22 cellular contexts compared by ENCODE assay signal in genomic region chr12:82089369-82090121, GRCh38.
"Had no signal": no experiment of that assay in that cellular context is flagged by ENCODE, and none has a peak within 500 bp of the region (broad histone marks: within the 10 kb centered on the region; RNA-seq: fewer than 3 reads in every experiment).

No MANE protein-coding gene starts in this region.

- H3K27me3 Mint-ChIP-seq: activated B cell treated with CpG ODN at 0.5 μM for 24 hours; activated CD4-positive, alpha-beta memory T cell treated with anti-CD3 and anti-CD28 coated beads, Interleukin-2, amount 10 ng/mL, durations not matched to agents 7 days and 5 days; activated CD8-positive, alpha-beta memory T cell treated with anti-CD3 and anti-CD28 coated beads, Interleukin-2, amount 10 ng/mL, durations not matched to agents 7 days and 5 days; activated naive CD8-positive, alpha-beta T cell treated with anti-CD3 and anti-CD28 coated beads, Interleukin-2, amount 10 ng/mL, durations not matched to agents 7 days and 5 days; effector memory CD8-positive, alpha-beta T cell; stimulated activated memory B cell treated with anti-CD40 and anti-IgM and Interleukin-4, amounts not matched to agents 10 μg/mL and 1 μg/mL and 100 μg/mL, for 72 hours had no signal

- DNase-seq: activated B cell treated with CpG ODN at 0.5 μM for 24 hours; activated CD4-positive, alpha-beta memory T cell treated with anti-CD3 and anti-CD28 coated beads, Interleukin-2, amount 10 ng/mL, durations not matched to agents 7 days and 5 days; activated CD4-positive, alpha-beta T cell treated with anti-CD3 and anti-CD28 coated beads for 4 hours; activated CD8-positive, alpha-beta memory T cell treated with anti-CD3 and anti-CD28 coated beads, Interleukin-2, amount 10 ng/mL, durations not matched to agents 7 days and 5 days; activated naive CD4-positive, alpha-beta T cell treated with Interleukin-2 at 50 U/mL for 16 hours; activated naive CD8-positive, alpha-beta T cell treated with anti-CD3 and anti-CD28 coated beads, Interleukin-2, amount 10 ng/mL, durations not matched to agents 7 days and 5 days; amygdala; caudate nucleus; effector memory CD8-positive, alpha-beta T cell; foreskin fibroblast; hippocampal formation; islet precursor cell; mammary epithelial cell; midbrain; nucleus accumbens; posterior cingulate gyrus; retina; spleen; stimulated activated CD4-positive, alpha-beta T cell treated with anti-CD3 and anti-CD28 coated beads, Interleukin-4, amount 100 ng/mL, for 4 hours had no signal

- H3K4me3 Mint-ChIP-seq: activated B cell treated with CpG ODN at 0.5 μM for 24 hours; activated CD4-positive, alpha-beta memory T cell treated with anti-CD3 and anti-CD28 coated beads, Interleukin-2, amount 10 ng/mL, durations not matched to agents 7 days and 5 days; activated CD8-positive, alpha-beta memory T cell treated with anti-CD3 and anti-CD28 coated beads, Interleukin-2, amount 10 ng/mL, durations not matched to agents 7 days and 5 days; activated naive CD8-positive, alpha-beta T cell treated with anti-CD3 and anti-CD28 coated beads, Interleukin-2, amount 10 ng/mL, durations not matched to agents 7 days and 5 days; effector memory CD8-positive, alpha-beta T cell; nephron; stimulated activated memory B cell treated with anti-CD40 and anti-IgM and Interleukin-4, amounts not matched to agents 10 μg/mL and 1 μg/mL and 100 μg/mL, for 72 hours had no signal

- H3K36me3 Mint-ChIP-seq: activated CD8-positive, alpha-beta memory T cell treated with anti-CD3 and anti-CD28 coated beads, Interleukin-2, amount 10 ng/mL, durations not matched to agents 7 days and 5 days; activated naive CD8-positive, alpha-beta T cell treated with anti-CD3 and anti-CD28 coated beads, Interleukin-2, amount 10 ng/mL, durations not matched to agents 7 days and 5 days; stimulated activated memory B cell treated with anti-CD40 and anti-IgM and Interleukin-4, amounts not matched to agents 10 μg/mL and 1 μg/mL and 100 μg/mL, for 72 hours had no signal

- H3K4me1 Mint-ChIP-seq: activated B cell treated with CpG ODN at 0.5 μM for 24 hours; activated CD4-positive, alpha-beta memory T cell treated with anti-CD3 and anti-CD28 coated beads, Interleukin-2, amount 10 ng/mL, durations not matched to agents 7 days and 5 days; activated CD8-positive, alpha-beta memory T cell treated with anti-CD3 and anti-CD28 coated beads, Interleukin-2, amount 10 ng/mL, durations not matched to agents 7 days and 5 days; activated naive CD8-positive, alpha-beta T cell treated with anti-CD3 and anti-CD28 coated beads, Interleukin-2, amount 10 ng/mL, durations not matched to agents 7 days and 5 days; nephron; stimulated activated memory B cell treated with anti-CD40 and anti-IgM and Interleukin-4, amounts not matched to agents 10 μg/mL and 1 μg/mL and 100 μg/mL, for 72 hours had no signal

- H3K27me3 ChIP-seq: spleen had no signal

- H3K27ac ChIP-seq: epithelial cell of prostate, spleen had no signal

- H3K27ac Mint-ChIP-seq: activated B cell treated with CpG ODN at 0.5 μM for 24 hours; activated CD4-positive, alpha-beta memory T cell treated with anti-CD3 and anti-CD28 coated beads, Interleukin-2, amount 10 ng/mL, durations not matched to agents 7 days and 5 days; activated CD8-positive, alpha-beta memory T cell treated with anti-CD3 and anti-CD28 coated beads, Interleukin-2, amount 10 ng/mL, durations not matched to agents 7 days and 5 days; activated naive CD8-positive, alpha-beta T cell treated with anti-CD3 and anti-CD28 coated beads, Interleukin-2, amount 10 ng/mL, durations not matched to agents 7 days and 5 days; effector memory CD8-positive, alpha-beta T cell; nephron; stimulated activated memory B cell treated with anti-CD40 and anti-IgM and Interleukin-4, amounts not matched to agents 10 μg/mL and 1 μg/mL and 100 μg/mL, for 72 hours had no signal

- H3K36me3 ChIP-seq: spleen had no signal

- ATAC-seq: activated CD8-positive, alpha-beta memory T cell treated with anti-CD3 and anti-CD28 coated beads, Interleukin-2, amount 10 ng/mL, durations not matched to agents 7 days and 5 days; effector memory CD8-positive, alpha-beta T cell; stimulated activated memory B cell treated with anti-CD40 and anti-IgM and Interleukin-4, amounts not matched to agents 10 μg/mL and 1 μg/mL and 100 μg/mL, for 72 hours had no signal

- H3K9me3 Mint-ChIP-seq: activated naive CD8-positive, alpha-beta T cell treated with anti-CD3 and anti-CD28 coated beads, Interleukin-2, amount 10 ng/mL, durations not matched to agents 7 days and 5 days had no signal

- H3K4me1 ChIP-seq: spleen had no signal

- H3K4me3 ChIP-seq: spleen had no signal
